Comparison of ENCODE assay signal across 1 cellular context in genomic region chr9:133980864-133981588, GRCh38.
TF ChIP-seq lines count a peak whose summit lies in the region.

No MANE protein-coding gene starts in this region.

TF ChIP-seq in HepG2, 621 proteins besides CTCF, POLR2A, EP300 and RAD21:
- TF ChIP-seq, protein P1, sequence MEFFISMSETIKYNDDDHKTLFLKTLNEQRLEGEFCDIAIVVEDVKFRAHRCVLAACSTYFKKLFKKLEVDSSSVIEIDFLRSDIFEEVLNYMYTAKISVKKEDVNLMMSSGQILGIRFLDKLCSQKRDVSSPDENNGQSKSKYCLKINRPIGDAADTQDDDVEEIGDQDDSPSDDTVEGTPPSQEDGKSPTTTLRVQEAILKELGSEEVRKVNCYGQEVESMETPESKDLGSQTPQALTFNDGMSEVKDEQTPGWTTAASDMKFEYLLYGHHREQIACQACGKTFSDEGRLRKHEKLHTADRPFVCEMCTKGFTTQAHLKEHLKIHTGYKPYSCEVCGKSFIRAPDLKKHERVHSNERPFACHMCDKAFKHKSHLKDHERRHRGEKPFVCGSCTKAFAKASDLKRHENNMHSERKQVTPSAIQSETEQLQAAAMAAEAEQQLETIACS (CRISPR knock-in tag; IDR thresholded peaks at IDR 0.05), result no peak
- peak; percentile 74; the same call in 1 of the 2 replicates for TF ChIP-seq HNRNPL (IDR thresholded peaks at IDR 0.05; ENCODE audit: low read depth, low read length)
- TF ChIP-seq, protein P2, sequence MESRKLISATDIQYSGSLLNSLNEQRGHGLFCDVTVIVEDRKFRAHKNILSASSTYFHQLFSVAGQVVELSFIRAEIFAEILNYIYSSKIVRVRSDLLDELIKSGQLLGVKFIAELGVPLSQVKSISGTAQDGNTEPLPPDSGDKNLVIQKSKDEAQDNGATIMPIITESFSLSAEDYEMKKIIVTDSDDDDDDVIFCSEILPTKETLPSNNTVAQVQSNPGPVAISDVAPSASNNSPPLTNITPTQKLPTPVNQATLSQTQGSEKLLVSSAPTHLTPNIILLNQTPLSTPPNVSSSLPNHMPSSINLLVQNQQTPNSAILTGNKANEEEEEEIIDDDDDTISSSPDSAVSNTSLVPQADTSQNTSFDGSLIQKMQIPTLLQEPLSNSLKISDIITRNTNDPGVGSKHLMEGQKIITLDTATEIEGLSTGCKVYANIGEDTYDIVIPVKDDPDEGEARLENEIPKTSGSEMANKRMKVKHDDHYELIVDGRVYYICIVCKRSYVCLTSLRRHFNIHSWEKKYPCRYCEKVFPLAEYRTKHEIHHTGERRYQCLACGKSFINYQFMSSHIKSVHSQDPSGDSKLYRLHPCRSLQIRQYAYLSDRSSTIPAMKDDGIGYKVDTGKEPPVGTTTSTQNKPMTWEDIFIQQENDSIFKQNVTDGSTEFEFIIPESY (CRISPR knock-in tag; IDR thresholded peaks at IDR 0.05), result peak; percentile 83; the same call in 1 of the 2 replicates
- TF ChIP-seq ZBTB38 (CRISPR knock-in tag; IDR thresholded peaks at IDR 0.05), result 0 out of 2 replicates have a peak, but pooled peaks have one; percentile 31
